13 cellular contexts compared by ENCODE assay signal in genomic region chr10:63054889-63055606, GRCh38.
"Had no signal": no experiment of that assay in that cellular context is flagged by ENCODE, and none has a peak within 500 bp of the region (broad histone marks: within the 10 kb centered on the region; RNA-seq: fewer than 3 reads in every experiment).

No MANE protein-coding gene starts in this region.

- H3K36me3 ChIP-seq: ascending aorta, gastroesophageal sphincter, heart right ventricle, neural progenitor cell had no signal

- ATAC-seq: effector memory CD8-positive, alpha-beta T cell; gastroesophageal sphincter; heart right ventricle; left lobe of liver; sciatic nerve had no signal

- H3K27me3 ChIP-seq: ascending aorta, neural progenitor cell had no signal

- H3K9me3 ChIP-seq: ascending aorta, gastroesophageal sphincter, heart right ventricle had no signal

- H3K27ac ChIP-seq: ascending aorta, epithelial cell of prostate, gastroesophageal sphincter, heart right ventricle, neural progenitor cell had no signal

- H3K4me1 ChIP-seq: ascending aorta, gastroesophageal sphincter, heart right ventricle had no signal

- H3K4me3 ChIP-seq: ascending aorta, gastroesophageal sphincter, heart right ventricle, neural progenitor cell had no signal

- DNase-seq: activated CD4-positive, alpha-beta T cell treated with anti-CD3 and anti-CD28 coated beads, Interleukin-2, amount 50 U/mL, for 48 hours; activated gamma-delta T cell treated with Interleukin-2 at 50 U/mL for 16 hours; activated T-cell treated with anti-CD3 and anti-CD28 coated beads, Interleukin-2, amount 50 U/mL, for 4 hours; dermis blood vessel endothelial cell; effector memory CD8-positive, alpha-beta T cell; heart right ventricle; naive B cell had no signal
